In genomic region chr3:4986611-4987373, GRCh38 we compare ENCODE assay signal across 1 cellular context.
A peak's percentile ranks its signal among the peaks of the same experiment; 100 is the strongest.
TF ChIP-seq lines count a peak whose summit lies in the region.

No MANE protein-coding gene starts in this region.

TF ChIP-seq in HepG2, 621 proteins besides CTCF, POLR2A, EP300 and RAD21 (continued from another document and continues in another):
- TF ChIP-seq ZNF275 (CRISPR knock-in tag; IDR thresholded peaks at IDR 0.05; ENCODE audit: borderline replicate concordance) (peak; percentile 97; the same call in 1 of the 2 replicates), HMG20A (CRISPR knock-in tag; IDR thresholded peaks at IDR 0.05; ENCODE audit: borderline replicate concordance) (peak; percentile 98), ATRX (CRISPR knock-in tag; IDR thresholded peaks at IDR 0.05; ENCODE audit: borderline replicate concordance) (no peak), DZIP1 (CRISPR knock-in tag; IDR thresholded peaks at IDR 0.05) (0 out of 2 replicates have a peak, but pooled peaks have one; percentile 22), ZNF552 (CRISPR knock-in tag; IDR thresholded peaks at IDR 0.05; ENCODE audit: borderline replicate concordance) (peak; percentile 65; the same call in 1 of the 2 replicates), ZNF660 (CRISPR knock-in tag; IDR thresholded peaks at IDR 0.05; ENCODE audit: borderline replicate concordance, low read depth) (no peak), RFX3 (CRISPR knock-in tag; IDR thresholded peaks at IDR 0.05) (no peak), CREM (IDR thresholded peaks at IDR 0.05) (peak; percentile 94), CREM (CRISPR knock-in tag; IDR thresholded peaks at IDR 0.05) (peak; percentile 62; the same call in 1 of the 2 replicates), ETV6 (CRISPR knock-in tag; conservative IDR thresholded peaks at IDR 0.05) (peak; percentile 99), HMGXB3 (CRISPR knock-in tag; IDR thresholded peaks at IDR 0.05; ENCODE audit: borderline replicate concordance) (peak; percentile 90), DMTF1 (CRISPR knock-in tag; IDR thresholded peaks at IDR 0.05) (no peak), ZSCAN21 (CRISPR knock-in tag; IDR thresholded peaks at IDR 0.05; ENCODE audit: borderline replicate concordance) (peak; percentile 98), MBD4 (IDR thresholded peaks at IDR 0.05; ENCODE audit: borderline replicate concordance, low read length) (no peak), KDM1A (CRISPR knock-in tag; IDR thresholded peaks at IDR 0.05) (peak; percentile 76), ATF5 (CRISPR knock-in tag; IDR thresholded peaks at IDR 0.05; ENCODE audit: low read depth) (no peak), PCBP1 (IDR thresholded peaks at IDR 0.05; ENCODE audit: borderline replicate concordance, low read depth, low read length) (peak; percentile 97; the same call in 1 of the 2 replicates), HNRNPK (IDR thresholded peaks at IDR 0.05; ENCODE audit: low read depth, low read length, poor library complexity, severe bottlenecking) (peak; percentile 97), SIN3B (IDR thresholded peaks at IDR 0.05; ENCODE audit: low read length) (no peak), ZMAT5 (CRISPR knock-in tag; IDR thresholded peaks at IDR 0.05; ENCODE audit: borderline replicate concordance, low read depth) (no peak), YEATS2 (CRISPR knock-in tag; IDR thresholded peaks at IDR 0.05; ENCODE audit: borderline replicate concordance) (peak; percentile 83), ZNF589 (CRISPR knock-in tag; conservative IDR thresholded peaks at IDR 0.05) (peak; percentile 88; the same call in 1 of the 2 replicates), ZNF407 (CRISPR knock-in tag; IDR thresholded peaks at IDR 0.05; ENCODE audit: not compliant biosample characterization) (peak; percentile 74), DPF2 (CRISPR knock-in tag; IDR thresholded peaks at IDR 0.05; ENCODE audit: borderline replicate concordance, low read depth) (peak; percentile 97), ZNF512 (CRISPR knock-in tag; IDR thresholded peaks at IDR 0.05) (peak; percentile 88; the same call in 1 of the 2 replicates), NFRKB (IDR thresholded peaks at IDR 0.05) (no peak), ZNF260 (CRISPR knock-in tag; IDR thresholded peaks at IDR 0.05; ENCODE audit: borderline replicate concordance, low read depth) (no peak), CHCHD3 (CRISPR knock-in tag; IDR thresholded peaks at IDR 0.05) (no peak), ZNF761 (CRISPR knock-in tag; conservative IDR thresholded peaks at IDR 0.05) (peak; percentile 93; the same call in 1 of the 2 replicates), ZSCAN5A (CRISPR knock-in tag; IDR thresholded peaks at IDR 0.05; ENCODE audit: borderline replicate concordance) (no peak)
